In the genomic region with DNA sequence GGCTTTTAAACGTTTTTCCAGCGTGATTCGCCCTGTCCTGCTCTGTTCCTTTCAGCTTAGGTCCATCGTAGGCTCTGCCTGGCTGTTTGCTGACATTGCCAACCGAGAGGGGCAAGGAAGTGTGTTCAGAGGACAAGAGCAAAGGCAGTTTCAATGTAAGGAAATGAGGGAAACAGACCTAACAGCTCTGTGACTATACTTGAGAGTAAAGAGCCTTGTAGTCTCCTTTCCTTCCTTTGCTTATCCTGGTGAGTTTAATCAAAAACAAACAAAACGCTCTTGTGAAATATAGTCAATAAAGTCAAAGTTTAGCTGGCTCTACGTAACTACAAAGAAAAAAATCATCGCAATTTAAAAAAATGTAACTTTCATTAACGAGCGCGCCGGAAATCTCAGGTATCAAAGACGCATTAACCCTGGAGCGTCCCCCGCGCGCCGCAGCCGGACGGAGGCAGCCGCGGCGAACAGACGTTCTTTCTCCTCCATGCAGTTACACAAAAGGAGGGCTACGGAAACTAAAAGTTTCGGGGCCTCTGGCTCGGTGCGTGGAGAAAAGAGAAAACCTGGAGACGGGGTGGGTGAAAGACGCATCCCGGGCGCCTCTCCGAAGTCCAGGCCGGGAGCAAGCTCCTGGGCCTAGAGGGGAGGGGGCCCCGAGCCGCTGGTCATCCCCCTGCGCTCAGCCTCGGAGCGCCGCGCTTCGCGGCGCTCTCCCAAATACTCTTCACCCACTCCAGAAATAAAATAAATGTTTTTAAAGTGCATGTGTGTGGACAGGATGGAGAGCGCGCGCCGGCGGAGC, we compare ENCODE assay signal across 9 cellular contexts. TPM values are rescaled to one million over a fixed set of nuclear protein-coding genes. Genes with fewer than 3 reads are reported as not detected.
DNase-seq lines count a peak whose midpoint lies in the region; ATAC-seq and TF ChIP-seq lines count a peak whose summit lies in the region.
"Had no signal": no experiment of that assay in that cellular context is flagged by ENCODE, and none has a peak within 500 bp of the region (broad histone marks: within the 10 kb centered on the region; RNA-seq: fewer than 3 reads in every experiment).

No MANE protein-coding gene starts in this region.

- no peaks in the 10 kb centered on the region for H3K9me3 Mint-ChIP-seq in activated naive CD4-positive, alpha-beta T cell treated with anti-CD3 and anti-CD28 coated beads for 36 hours

- peak overlapping the region; percentile 68 for H2AFZ ChIP-seq in neuron (ENCODE audit: low read depth, low read length)

- H3K4me3 ChIP-seq in fibroblast of the aortic adventitia (ENCODE audit: low read depth, low read length) (peak overlapping the region; percentile 89), neuron (ENCODE audit: low read length) (peak overlapping the region; percentile 85)

- no peak for TF ChIP-seq CTCF in fibroblast of the aortic adventitia (IDR thresholded peaks at IDR 0.05; ENCODE audit: insufficient read depth, low read length)

- no peak for DNase-seq in activated naive CD4-positive, alpha-beta T cell treated with anti-CD3 and anti-CD28 coated beads for 36 hours
- DNase-seq in activated naive CD4-positive, alpha-beta T cell (lab: John Stamatoyannopoulos, UW): no peak
- DNase-seq in SK-N-DZ (ENCODE audit: low spot score) (peak; percentile 87), fibroblast of the aortic adventitia (ENCODE audit: low read depth) (peak; percentile 84)
- DNase-seq in stimulated activated CD4-positive, alpha-beta T cell treated with anti-CD3 and anti-CD28 coated beads, Interleukin-4, amount 100 ng/mL, for 1 hour: no peak

- H3K27me3 Mint-ChIP-seq in activated naive CD4-positive, alpha-beta T cell treated with anti-CD3 and anti-CD28 coated beads for 36 hours (ENCODE audit: low read depth): peaks cover 44% of the 10 kb centered on the region

- H3K36me3 ChIP-seq in neuron (ENCODE audit: insufficient read depth, low read length): no peaks in the 10 kb centered on the region

- no peaks in the 10 kb centered on the region for H3K9me3 ChIP-seq in neuron (ENCODE audit: low read length)

- peaks cover 6% of the 10 kb centered on the region for H3K4me1 Mint-ChIP-seq in activated naive CD4-positive, alpha-beta T cell treated with anti-CD3 and anti-CD28 coated beads for 36 hours (ENCODE audit: low read depth)
- H3K4me1 Mint-ChIP-seq: central memory CD8-positive, alpha-beta T cell had no signal

- H3K27me3 ChIP-seq in neuron (ENCODE audit: insufficient read depth, low read length): no peaks in the 10 kb centered on the region

- peak overlapping the region; percentile 27 for H3K4me3 Mint-ChIP-seq in activated naive CD4-positive, alpha-beta T cell treated with anti-CD3 and anti-CD28 coated beads for 36 hours
- H3K4me3 Mint-ChIP-seq: central memory CD8-positive, alpha-beta T cell had no signal

- peaks cover 24% of the 10 kb centered on the region for H3K4me1 ChIP-seq in neuron (ENCODE audit: insufficient read depth, low read length)

- no peaks in the 10 kb centered on the region for H3K36me3 Mint-ChIP-seq in activated naive CD4-positive, alpha-beta T cell treated with anti-CD3 and anti-CD28 coated beads for 36 hours (ENCODE audit: low read depth)

- CTCF ChIA-PET in activated naive CD4-positive, alpha-beta T cell treated with anti-CD3 and anti-CD28 coated beads for 36 hours (lab: Charles Lee): interaction anchor here (0.6 kb wide), 1 partner anchor 385 kb away, joined by 3 read pairs; no protein-coding TSS in a partner anchor

- intact Hi-C loops in activated naive CD4-positive, alpha-beta T cell treated with anti-CD3 and anti-CD28 coated beads for 36 hours (cut with micrococcal nuclease): no loop called here

- no peak overlapping the region for H3K27ac Mint-ChIP-seq in activated naive CD4-positive, alpha-beta T cell treated with anti-CD3 and anti-CD28 coated beads for 36 hours

- ATAC-seq in HG02678 (IDR thresholded peaks at IDR 0.05; ENCODE audit: unreplicated experiment) (no peak), GM18519 (IDR thresholded peaks at IDR 0.05; ENCODE audit: low FRiP score, unreplicated experiment) (no peak)

RNA-seq across cellular contexts. Expression of a gene that starts 0.6 kb away (rescaled TPM):
- not detected for total RNA-seq in activated naive CD4-positive, alpha-beta T cell treated with anti-CD3 and anti-CD28 coated beads for 36 hours
- polyA plus RNA-seq in SK-N-DZ (2014; cell fraction: cytosol; rRNA removed): 49.2 and 55.7 TPM in 2 replicates
- polyA plus RNA-seq in SK-N-DZ (2014; cell fraction: nucleus; rRNA removed): 36.8 and 47.0 TPM in 2 replicates
- total RNA-seq in fibroblast of the aortic adventitia (ENCODE audit: low replicate concordance): 52.1 and 104 TPM in 2 replicates

Comparison
In these comparisons a context has a peak if more than half of its experiments do, and no peak if none do; other contexts are left out.
1. DNase-seq: peak in SK-N-DZ (single experiment) and fibroblast of the aortic adventitia (single experiment); none in activated naive CD4-positive, alpha-beta T cell treated with anti-CD3 and anti-CD28 coated beads for 36 hours (single experiment), activated naive CD4-positive, alpha-beta T cell (0 of 4) and stimulated activated CD4-positive, alpha-beta T cell treated with anti-CD3 and anti-CD28 coated beads, Interleukin-4, amount 100 ng/mL, for 1 hour (single experiment).
2. RNA of a gene that starts 0.6 kb away (total RNA-seq): 52.1 to 104 TPM in fibroblast of the aortic adventitia; not detected in activated naive CD4-positive, alpha-beta T cell treated with anti-CD3 and anti-CD28 coated beads for 36 hours; every median in the first group is over 10 times any median in the second.